Comparison of ENCODE assay signal across 24 cellular contexts in the genomic region with DNA sequence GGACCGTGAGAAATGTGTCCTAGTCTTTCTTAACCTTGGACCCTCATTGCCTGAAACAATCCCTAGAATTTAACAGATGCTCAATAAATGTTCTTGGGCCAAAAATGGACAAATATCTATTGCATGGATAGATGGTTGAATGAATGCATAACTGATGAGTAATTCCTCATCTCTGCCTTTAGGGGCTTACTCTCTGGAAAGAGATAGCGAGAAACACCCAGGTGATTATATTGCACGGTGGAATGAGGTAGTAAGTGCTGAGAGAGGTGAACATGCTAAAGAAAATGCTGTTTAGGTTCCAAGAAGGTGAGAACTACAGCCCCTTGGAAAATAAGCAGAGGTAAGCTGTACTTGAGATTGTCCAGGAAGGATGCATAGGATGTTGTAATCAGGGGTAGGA.
DNase-seq lines count a peak whose midpoint lies in the region; ATAC-seq and TF ChIP-seq lines count a peak whose summit lies in the region.
"Had no signal": no experiment of that assay in that cellular context is flagged by ENCODE, and none has a peak within 500 bp of the region (broad histone marks: within the 10 kb centered on the region; RNA-seq: fewer than 3 reads in every experiment).

No MANE protein-coding gene starts in this region.

- H3K27me3 ChIP-seq in foreskin keratinocyte = no peaks in the 10 kb centered on the region
- H3K27me3 ChIP-seq: BLaER1 treated with 17β-estradiol and CSF1 and Interleukin-3, amounts not matched to agents 10 nM and 100 nM had no signal

- DNase-seq in NCI-H748 (lab: John Stamatoyannopoulos, UW; ENCODE audit: unreplicated experiment) (peak; percentile 20), NCI-H748 treated with DMSO at 0.1 percent for 48 hours (lab: John Stamatoyannopoulos, UW) (no peak), RWPE1 (ENCODE audit: low spot score) (peak; percentile 46), foreskin keratinocyte (peak; percentile 30 to 68), Kasumi-1 (lab: John Stamatoyannopoulos, UW) (no peak), NCI-H510A (lab: John Stamatoyannopoulos, UW) (no peak), cerebellar cortex (ENCODE audit: low spot score) (no peak)
- DNase-seq: ACHN; Calu3; CD8-positive, alpha-beta memory T cell; DMS153; GM23248; H9; KBM-7; NCI-H1105; NCI-H2081; NCI-H2171; NCI-H446; NCI-H526 treated with DMSO at 0.1 percent for 48 hours; Right ventricle myocardium superior had no signal

- H3K27ac ChIP-seq in RWPE1 (no peak overlapping the region), foreskin keratinocyte (no peak overlapping the region)
- H3K27ac ChIP-seq: 22Rv1; BLaER1 treated with 17β-estradiol and CSF1 and Interleukin-3, amounts not matched to agents 10 nM and 100 nM; GM23248; HL-60 had no signal

- peak; percentile 54 for ATAC-seq in foreskin keratinocyte
- no peak for ATAC-seq in HG03097 (IDR thresholded peaks at IDR 0.05; ENCODE audit: low FRiP score, unreplicated experiment)

- POLR2A ChIA-PET in RWPE1 (lab: Yijun Ruan, JAX; ENCODE audit: low non-redundant PET) = no interaction called here

- H3K4me1 ChIP-seq in foreskin keratinocyte = peaks cover 8% of the 10 kb centered on the region
- H3K4me1 ChIP-seq: BLaER1 treated with 17β-estradiol and CSF1 and Interleukin-3, amounts not matched to agents 10 nM and 100 nM had no signal

- CTCF ChIA-PET in RWPE1 (lab: Yijun Ruan, JAX) = interaction anchor here (0.7 to 0.9 kb wide), 2 partner anchors 116 to 890 kb away, joined by 3 to 4 read pairs; no protein-coding TSS in a partner anchor

- TF ChIP-seq CTCF in RWPE1 (conservative IDR thresholded peaks at IDR 0.05; ENCODE audit: low read depth) (no peak), foreskin keratinocyte (conservative IDR thresholded peaks at IDR 0.05) (peak; percentile 38)

Comparison
In these comparisons a context has a peak if more than half of its experiments do, and no peak if none do; other contexts are left out.
1. DNase-seq: peak in NCI-H748 (single experiment), RWPE1 (single experiment) and foreskin keratinocyte (2 of 2); none in NCI-H748 treated with DMSO at 0.1 percent for 48 hours (single experiment), Kasumi-1 (0 of 2), NCI-H510A (single experiment) and cerebellar cortex (single experiment).